In the genomic region with DNA sequence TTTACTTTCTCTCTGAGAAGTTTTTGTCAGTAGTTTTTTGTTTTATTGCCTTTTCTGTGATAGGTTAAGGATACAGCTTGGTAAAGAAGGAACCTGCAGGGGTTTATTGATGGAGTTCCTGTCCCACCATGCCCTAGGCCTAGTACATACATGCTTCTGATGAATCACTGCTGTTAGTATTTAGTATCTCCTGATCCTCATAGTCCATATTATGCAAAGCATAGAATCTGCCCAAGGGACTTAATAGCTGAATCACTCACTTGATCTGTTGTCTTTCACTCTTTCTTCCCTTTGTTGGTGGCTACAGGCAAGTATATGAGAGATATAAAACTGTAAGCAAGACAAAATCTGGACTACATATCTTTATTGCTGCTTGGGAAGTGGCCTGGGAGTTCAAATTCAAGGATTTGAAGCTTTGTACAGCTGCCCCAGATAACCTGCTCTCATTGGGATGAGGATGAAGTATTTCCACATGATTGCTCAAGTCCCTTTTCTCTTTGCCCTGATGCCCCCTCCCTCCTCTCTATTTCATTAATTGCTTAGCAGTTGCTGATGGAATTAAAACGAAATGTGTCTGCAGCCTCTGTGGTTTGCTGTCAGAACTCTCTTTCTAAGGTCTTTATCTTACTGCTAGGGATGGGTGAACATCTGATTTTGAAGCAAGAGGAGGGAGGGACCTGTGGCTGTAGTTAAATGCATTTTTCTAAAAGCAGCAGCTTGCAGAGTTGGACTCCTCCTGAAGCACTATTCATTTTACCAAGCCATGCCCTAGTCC, we compare ENCODE assay signal across 2 cellular contexts.
A peak's percentile ranks its signal among the peaks of the same experiment; 100 is the strongest.
TF ChIP-seq lines count a peak whose summit lies in the region.

No MANE protein-coding gene starts in this region.

TF ChIP-seq in IMR-90, 13 proteins besides CTCF, POLR2A, EP300 and RAD21:
- TF ChIP-seq CEBPB (IDR thresholded peaks at IDR 0.05; ENCODE audit: low read depth, low read length) = no peak
- TF ChIP-seq BHLHE40 (IDR thresholded peaks at IDR 0.05; ENCODE audit: low read depth, low read length) = no peak
- TF ChIP-seq RFX5 (IDR thresholded peaks at IDR 0.05; ENCODE audit: low read depth, low read length) = no peak
- no peak for TF ChIP-seq RCOR1 (IDR thresholded peaks at IDR 0.05; ENCODE audit: insufficient replicate concordance, low read length)
- no peak for TF ChIP-seq FOS (IDR thresholded peaks at IDR 0.05; ENCODE audit: low read depth, low read length)
- no peak for TF ChIP-seq USF2 (IDR thresholded peaks at IDR 0.05; ENCODE audit: low read depth, low read length)
- TF ChIP-seq, protein P1, sequence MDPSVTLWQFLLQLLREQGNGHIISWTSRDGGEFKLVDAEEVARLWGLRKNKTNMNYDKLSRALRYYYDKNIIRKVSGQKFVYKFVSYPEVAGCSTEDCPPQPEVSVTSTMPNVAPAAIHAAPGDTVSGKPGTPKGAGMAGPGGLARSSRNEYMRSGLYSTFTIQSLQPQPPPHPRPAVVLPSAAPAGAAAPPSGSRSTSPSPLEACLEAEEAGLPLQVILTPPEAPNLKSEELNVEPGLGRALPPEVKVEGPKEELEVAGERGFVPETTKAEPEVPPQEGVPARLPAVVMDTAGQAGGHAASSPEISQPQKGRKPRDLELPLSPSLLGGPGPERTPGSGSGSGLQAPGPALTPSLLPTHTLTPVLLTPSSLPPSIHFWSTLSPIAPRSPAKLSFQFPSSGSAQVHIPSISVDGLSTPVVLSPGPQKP (IDR thresholded peaks at IDR 0.05; ENCODE audit: borderline replicate concordance, low read depth, low read length) = no peak
- TF ChIP-seq NFE2L2 (IDR thresholded peaks at IDR 0.05; ENCODE audit: low read depth, low read length) = no peak
- no peak for TF ChIP-seq MAFK (IDR thresholded peaks at IDR 0.05; ENCODE audit: low read depth, low read length)
- TF ChIP-seq CHD1 (IDR thresholded peaks at IDR 0.05; ENCODE audit: low read depth, low read length) = no peak

TF ChIP-seq in GM12878, 131 proteins besides CTCF, POLR2A, EP300 and RAD21:
- TF ChIP-seq RUNX3 (IDR thresholded peaks at IDR 0.05; ENCODE audit: low read length) (0 out of 2 replicates have a peak, but pooled peaks have one; percentile 8), CBFB (IDR thresholded peaks at IDR 0.05; ENCODE audit: low read depth) (no peak)
